Comparison of ENCODE assay signal across 7 cellular contexts in genomic region chr7:520503-521161, GRCh38. TPM values are rescaled to one million over a fixed set of nuclear protein-coding genes. Genes with fewer than 3 reads are reported as not detected.
DNase-seq lines count a peak whose midpoint lies in the region; ATAC-seq, FAIRE-seq and TF ChIP-seq lines count a peak whose summit lies in the region.

No MANE protein-coding gene starts in this region.

- H3K27ac ChIP-seq in HUES6 (ENCODE audit: low read depth, low read length): no peak overlapping the region; the same call in 1 of the 2 replicates
- peak overlapping the region; percentile 74 to 77 for H3K27ac ChIP-seq in kidney (ENCODE audit: low read depth in 2 of 2, low read length in 2 of 2)
- H3K27ac ChIP-seq in substantia nigra (ENCODE audit: low read depth, low read length, poor library complexity, severe bottlenecking): peak overlapping the region; percentile 89

- peaks cover 60% of the 10 kb centered on the region for H3K27me3 ChIP-seq in HUES6 (ENCODE audit: control insufficient read depth, insufficient read depth, low read length)

- peak overlapping the region; percentile 67 for H3K4me3 ChIP-seq in HUES6 (ENCODE audit: low read depth, low read length)
- no peak overlapping the region for H3K4me3 ChIP-seq in kidney (ENCODE audit: low read length in 2 of 2)

- peak overlapping the region; percentile 69 for H3K9ac ChIP-seq in HUES6 (ENCODE audit: low read length)
- no peak overlapping the region for H3K9ac ChIP-seq in kidney (ENCODE audit: low read length in 2 of 2)

- H3K9me3 ChIP-seq in HUES6 (ENCODE audit: control insufficient read depth, insufficient read depth, low read depth, low read length) (no peaks in the 10 kb centered on the region), kidney (ENCODE audit: control insufficient read depth in 1 of 2, low read length in 2 of 2) (no peaks in the 10 kb centered on the region)

- no peak for TF ChIP-seq CTCF in kidney (IDR thresholded peaks at IDR 0.05; ENCODE audit: borderline replicate concordance, extremely low read depth, insufficient read depth)

- DNase-seq in astrocyte of the hippocampus (ENCODE audit: low read depth, low spot score) (peak; percentile 39), kidney (no peak), substantia nigra (lab: John Stamatoyannopoulos, UW) (peak in 3 of 49 donors; percentile 24 to 33 (median 29)), G401 (ENCODE audit: low spot score) (no peak)

- no peak for FAIRE-seq in kidney (lab: Jason Lieb, UNC)

- intact Hi-C loops in kidney (cut with DNase I): no loop called here

- in situ Hi-C loops in G401 (cut with HindIII; ENCODE audit: low sequenced_read_pairs): no loop called here

- peaks cover 19% of the 10 kb centered on the region for H3K4me1 ChIP-seq in HUES6 (ENCODE audit: control insufficient read depth, insufficient read depth, low read length)
- H3K4me1 ChIP-seq in kidney (ENCODE audit: control insufficient read depth in 1 of 2, insufficient read depth in 1 of 2, low read depth in 1 of 2, low read length in 2 of 2): peaks cover 0 to 9% of the 10 kb centered on the region in 2 donors

- H3K36me3 ChIP-seq in HUES6 (ENCODE audit: control insufficient read depth, insufficient read depth, low read length) (no peaks in the 10 kb centered on the region), kidney (ENCODE audit: control insufficient read depth in 1 of 2, insufficient read depth in 2 of 2, low read length in 2 of 2) (no peaks in the 10 kb centered on the region)

- ATAC-seq in HG02623 (IDR thresholded peaks at IDR 0.05; ENCODE audit: unreplicated experiment) (no peak), GM21360 (IDR thresholded peaks at IDR 0.05; ENCODE audit: unreplicated experiment) (no peak)

RNA-seq across cellular contexts. Expression of gene PDGFA, which starts 1.0 kb away (rescaled TPM):
- 53.0 TPM for total RNA-seq in kidney
- 14.1 TPM for polyA plus RNA-seq in kidney (ENCODE audit: insufficient read depth, low read depth, low replicate concordance)
- 0.34 and 2.6 TPM in 2 replicates for total RNA-seq in G401 (2014; rRNA removed; shearing (Covaris generic))

Comparison
In these comparisons a context has a peak if more than half of its experiments do, and no peak if none do; other contexts are left out.
1. RNA of gene PDGFA, which starts 1.0 kb away (total RNA-seq): 53.0 TPM in kidney (single experiment); 0.34 to 2.6 TPM in G401; every median in the first group is over 10 times any median in the second.